ENCODE assay signal across 11 cellular contexts in the genomic region with DNA sequence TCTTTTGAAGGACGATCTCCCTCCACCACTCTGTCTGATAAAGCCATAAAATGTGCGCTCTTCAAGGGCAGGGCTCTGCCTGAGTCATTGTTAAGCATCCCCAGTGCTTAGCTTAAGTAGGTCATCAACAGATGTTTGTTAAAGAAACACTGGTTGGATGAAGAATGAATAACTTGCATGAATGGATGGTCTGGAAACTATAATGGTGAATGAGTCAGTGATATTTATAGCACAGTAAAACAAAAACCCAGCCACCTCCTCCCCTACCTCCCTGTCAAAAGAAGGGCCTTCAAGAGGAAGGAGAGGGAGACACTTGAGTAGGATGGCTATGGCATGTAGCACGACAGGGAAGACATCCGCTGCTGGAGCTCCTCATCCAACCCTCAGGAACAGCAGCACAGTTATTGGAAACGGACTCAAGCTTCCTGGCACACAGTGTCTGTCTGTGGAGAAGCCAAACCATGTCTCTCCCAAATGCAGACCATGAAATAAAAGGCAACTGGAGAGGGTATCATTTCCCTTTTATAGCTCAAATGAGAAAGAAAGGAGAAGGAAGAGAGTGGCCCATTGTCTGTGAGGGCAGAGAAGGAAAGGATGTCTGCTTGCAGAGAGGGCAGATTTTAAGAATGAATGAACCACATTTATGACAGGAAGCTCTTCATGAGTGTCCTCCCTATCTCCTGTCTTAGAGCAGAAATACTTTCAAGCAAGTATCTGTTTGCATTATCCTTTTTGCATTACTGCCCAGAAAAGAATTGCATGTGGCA.
DNase-seq lines count a peak whose midpoint lies in the region; ATAC-seq and TF ChIP-seq lines count a peak whose summit lies in the region.
"Had no signal": no experiment of that assay in that cellular context is flagged by ENCODE, and none has a peak within 500 bp of the region (broad histone marks: within the 10 kb centered on the region; RNA-seq: fewer than 3 reads in every experiment).

No MANE protein-coding gene starts in this region.

- H3K9me3 ChIP-seq in osteoblast (ENCODE audit: low read depth, low read length): no peaks in the 10 kb centered on the region
- H3K9me3 ChIP-seq: esophagus muscularis mucosa, psoas muscle had no signal

- H3K4me1 Mint-ChIP-seq in T-helper 2 cell treated with Interferon-gamma antibody and Interleukin-4, amounts not matched to agents 5 μg/mL and 100 μg/mL, for 36 hours (ENCODE audit: low read depth): peaks cover 2% of the 10 kb centered on the region

- no peak overlapping the region for H3K4me3 Mint-ChIP-seq in T-helper 2 cell treated with Interferon-gamma antibody and Interleukin-4, amounts not matched to agents 5 μg/mL and 100 μg/mL, for 36 hours

- peak overlapping the region; percentile 95 for H3K27ac ChIP-seq in osteoblast (ENCODE audit: low read depth, low read length)
- H3K27ac ChIP-seq: esophagus muscularis mucosa, PC-9, psoas muscle had no signal

- H4K20me1 ChIP-seq in osteoblast (ENCODE audit: insufficient read depth, low read length): no peaks in the 10 kb centered on the region

- TF ChIP-seq CTCF in choroid plexus epithelial cell (conservative IDR thresholded peaks at IDR 0.05; ENCODE audit: low read depth, low read length): no peak
- no peak for TF ChIP-seq CTCF in osteoblast (IDR thresholded peaks at IDR 0.05; ENCODE audit: extremely low read depth, low read depth, low read length)

- peak; percentile 57 for DNase-seq in Caki2 (ENCODE audit: low read depth)
- DNase-seq in NCI-H128 (lab: John Stamatoyannopoulos, UW; ENCODE audit: unreplicated experiment): peak; percentile 5
- DNase-seq in choroid plexus epithelial cell (ENCODE audit: low read depth): peak; percentile 39
- peak; percentile 88 for DNase-seq in osteoblast (ENCODE audit: insufficient read length, low spot score, missing footprints)
- no peak for DNase-seq in NCI-H1048 (lab: John Stamatoyannopoulos, UW)
- DNase-seq in T-helper 2 cell treated with Interferon-gamma antibody and Interleukin-4, amounts not matched to agents 5 μg/mL and 100 μg/mL, for 36 hours (ENCODE audit: low spot score): no peak
- no peak for DNase-seq in occipital lobe (lab: John Stamatoyannopoulos, UW)
- DNase-seq: psoas muscle had no signal

- H3K4me1 ChIP-seq in osteoblast (ENCODE audit: insufficient read depth, low read length): peaks cover 35% of the 10 kb centered on the region
- H3K4me1 ChIP-seq: psoas muscle had no signal

- no peak for ATAC-seq in HG03135 (IDR thresholded peaks at IDR 0.05; ENCODE audit: unreplicated experiment)

- H3K9me3 Mint-ChIP-seq in T-helper 2 cell treated with Interferon-gamma antibody and Interleukin-4, amounts not matched to agents 5 μg/mL and 100 μg/mL, for 36 hours: no peaks in the 10 kb centered on the region

- H3K36me3 Mint-ChIP-seq in T-helper 2 cell treated with Interferon-gamma antibody and Interleukin-4, amounts not matched to agents 5 μg/mL and 100 μg/mL, for 36 hours (ENCODE audit: low read depth): no peaks in the 10 kb centered on the region

- no peaks in the 10 kb centered on the region for H3K36me3 ChIP-seq in osteoblast (ENCODE audit: insufficient read depth, low read length)
- H3K36me3 ChIP-seq: esophagus muscularis mucosa had no signal

- no peak overlapping the region for H3K27ac Mint-ChIP-seq in T-helper 2 cell treated with Interferon-gamma antibody and Interleukin-4, amounts not matched to agents 5 μg/mL and 100 μg/mL, for 36 hours

- H3K4me2 ChIP-seq in osteoblast (ENCODE audit: insufficient read depth, low read length): peak overlapping the region; percentile 63
- H3K4me2 ChIP-seq: PC-9 had no signal

- H3K79me2 ChIP-seq in osteoblast (ENCODE audit: insufficient read depth, low read length): no peaks in the 10 kb centered on the region

- H3K27me3 ChIP-seq in osteoblast (ENCODE audit: insufficient read depth, low read length): no peaks in the 10 kb centered on the region

- H3K4me3 ChIP-seq in choroid plexus epithelial cell (ENCODE audit: low read depth, low read length): no peak overlapping the region
- H3K4me3 ChIP-seq in osteoblast (ENCODE audit: insufficient read depth, low read length): peak overlapping the region; percentile 8
- H3K4me3 ChIP-seq: esophagus muscularis mucosa, PC-9, psoas muscle had no signal

- H3K27me3 Mint-ChIP-seq in T-helper 2 cell treated with Interferon-gamma antibody and Interleukin-4, amounts not matched to agents 5 μg/mL and 100 μg/mL, for 36 hours (ENCODE audit: low read depth): peaks cover 32% of the 10 kb centered on the region

- peak overlapping the region; percentile 38 for H2AFZ ChIP-seq in osteoblast (ENCODE audit: low read length)
- H2AFZ ChIP-seq: PC-9 had no signal

- in situ Hi-C loops in Caki2 (cut with HindIII; ENCODE audit: low pct_unique_long_range_greater_than_20kb, low sequenced_read_pairs): no loop called here

Comparison
In these comparisons a context has a peak if more than half of its experiments do, and no peak if none do; other contexts are left out.
1. DNase-seq: peak in Caki2 (single experiment), NCI-H128 (single experiment), choroid plexus epithelial cell (single experiment) and osteoblast (single experiment); none in NCI-H1048 (single experiment), T-helper 2 cell treated with Interferon-gamma antibody and Interleukin-4, amounts not matched to agents 5 μg/mL and 100 μg/mL, for 36 hours (single experiment) and occipital lobe (single experiment).